ENCODE assay signal across 8 cellular contexts in genomic region chr21:34890724-34891609, GRCh38.
DNase-seq lines count a peak whose midpoint lies in the region; ATAC-seq and TF ChIP-seq lines count a peak whose summit lies in the region.

No MANE protein-coding gene starts in this region.

- H3K36me3 ChIP-seq in osteoblast (ENCODE audit: insufficient read depth, low read length), result no peaks in the 10 kb centered on the region

- peak overlapping the region; percentile 98 for H3K27ac ChIP-seq in osteoblast (ENCODE audit: low read depth, low read length)

- peaks cover 28% of the 10 kb centered on the region for H3K36me3 Mint-ChIP-seq in HFFc6 (ENCODE audit: low read depth)
- peaks cover 19% of the 10 kb centered on the region for H3K36me3 Mint-ChIP-seq in activated CD4-positive, alpha-beta T cell treated with anti-CD3 and anti-CD28 coated beads, Interleukin-2, amount 10 ng/mL, durations not matched to agents 7 days and 5 days (ENCODE audit: low read depth)

- no peaks in the 10 kb centered on the region for H3K9me3 ChIP-seq in osteoblast (ENCODE audit: low read depth, low read length)

- H3K4me2 ChIP-seq in osteoblast (ENCODE audit: insufficient read depth, low read length), result peak overlapping the region; percentile 88

- H3K79me2 ChIP-seq in osteoblast (ENCODE audit: insufficient read depth, low read length), result peaks cover 28% of the 10 kb centered on the region

- no peaks in the 10 kb centered on the region for H4K20me1 ChIP-seq in osteoblast (ENCODE audit: insufficient read depth, low read length)

- H3K9me3 Mint-ChIP-seq in HFFc6, result peaks cover 7% of the 10 kb centered on the region; the same call in 1 of the 2 replicates
- no peaks in the 10 kb centered on the region for H3K9me3 Mint-ChIP-seq in activated CD4-positive, alpha-beta T cell treated with anti-CD3 and anti-CD28 coated beads, Interleukin-2, amount 10 ng/mL, durations not matched to agents 7 days and 5 days

- TF ChIP-seq CTCF in HFFc6 (IDR thresholded peaks at IDR 0.05) (no peak), fibroblast of villous mesenchyme (IDR thresholded peaks at IDR 0.05; ENCODE audit: insufficient read depth, low read depth, low read length) (peak; percentile 11), osteoblast (IDR thresholded peaks at IDR 0.05; ENCODE audit: extremely low read depth, low read depth, low read length) (peak; percentile 20)

- peaks cover 36% of the 10 kb centered on the region for H3K4me1 Mint-ChIP-seq in HFFc6 (ENCODE audit: low read depth)
- peaks cover 46% of the 10 kb centered on the region for H3K4me1 Mint-ChIP-seq in activated CD4-positive, alpha-beta T cell treated with anti-CD3 and anti-CD28 coated beads, Interleukin-2, amount 10 ng/mL, durations not matched to agents 7 days and 5 days

- peaks cover 13% of the 10 kb centered on the region for H3K27me3 Mint-ChIP-seq in HFFc6 (ENCODE audit: insufficient read depth)
- no peaks in the 10 kb centered on the region for H3K27me3 Mint-ChIP-seq in activated CD4-positive, alpha-beta T cell treated with anti-CD3 and anti-CD28 coated beads, Interleukin-2, amount 10 ng/mL, durations not matched to agents 7 days and 5 days

- POLR2A ChIA-PET in activated CD4-positive, alpha-beta T cell treated with anti-CD3 and anti-CD28 coated beads, Interleukin-2, amount 10 ng/mL, durations not matched to agents 7 days and 5 days (lab: Charles Lee), result interaction anchor here (0.5 to 0.7 kb wide), 2 partner anchors 41 to 156 kb away, joined by 3 read pairs; no protein-coding TSS in a partner anchor

- no peak for DNase-seq in HFFc6
- no peak for DNase-seq in activated CD4-positive, alpha-beta T cell treated with anti-CD3 and anti-CD28 coated beads, Interleukin-2, amount 10 ng/mL, durations not matched to agents 7 days and 5 days
- peak; percentile 44 for DNase-seq in fibroblast of villous mesenchyme (ENCODE audit: low read depth)
- DNase-seq in osteoblast (ENCODE audit: insufficient read length, low spot score, missing footprints), result peak; percentile 85
- no peak for DNase-seq in cerebellum (ENCODE audit: low spot score)

- peaks cover 2% of the 10 kb centered on the region for H3K27me3 ChIP-seq in osteoblast (ENCODE audit: insufficient read depth, low read length)

- CTCF ChIA-PET in activated CD4-positive, alpha-beta T cell treated with anti-CD3 and anti-CD28 coated beads, Interleukin-2, amount 10 ng/mL, durations not matched to agents 7 days and 5 days (lab: Charles Lee), result interaction anchor here (1.1 to 3.0 kb wide), 19 partner anchors 11 to 231 kb away, joined by 3 to 13 read pairs (median 6); no protein-coding TSS in a partner anchor

- ATAC-seq in GM19463 (IDR thresholded peaks at IDR 0.05; ENCODE audit: unreplicated experiment), result no peak
- no peak for ATAC-seq in HG03432 (IDR thresholded peaks at IDR 0.05; ENCODE audit: unreplicated experiment)
- no peak for ATAC-seq in HG03039 (IDR thresholded peaks at IDR 0.05; ENCODE audit: unreplicated experiment)

- peak overlapping the region; percentile 11 for H2AFZ ChIP-seq in osteoblast (ENCODE audit: low read length)

- peak overlapping the region; percentile 94 for H3K27ac Mint-ChIP-seq in HFFc6
- peak overlapping the region; percentile 41 for H3K27ac Mint-ChIP-seq in activated CD4-positive, alpha-beta T cell treated with anti-CD3 and anti-CD28 coated beads, Interleukin-2, amount 10 ng/mL, durations not matched to agents 7 days and 5 days

- H3K4me3 Mint-ChIP-seq in HFFc6, result peak overlapping the region; percentile 83
- H3K4me3 Mint-ChIP-seq in activated CD4-positive, alpha-beta T cell treated with anti-CD3 and anti-CD28 coated beads, Interleukin-2, amount 10 ng/mL, durations not matched to agents 7 days and 5 days, result peak overlapping the region; percentile 57

- H3K4me3 ChIP-seq in fibroblast of villous mesenchyme (ENCODE audit: low read depth, low read length) (peak overlapping the region; percentile 73), osteoblast (ENCODE audit: insufficient read depth, low read length) (peak overlapping the region; percentile 89)

- peaks cover 6% of the 10 kb centered on the region for H3K4me1 ChIP-seq in osteoblast (ENCODE audit: insufficient read depth, low read length)

Comparison
In these comparisons a context has a peak if more than half of its experiments do, and no peak if none do; other contexts are left out.
1. DNase-seq: peak in fibroblast of villous mesenchyme (single experiment) and osteoblast (single experiment); none in HFFc6 (single experiment), activated CD4-positive, alpha-beta T cell treated with anti-CD3 and anti-CD28 coated beads, Interleukin-2, amount 10 ng/mL, durations not matched to agents 7 days and 5 days (single experiment) and cerebellum (single experiment).